ENCODE assay signal across 8 cellular contexts in genomic region chr1:150764617-150765090, GRCh38. TPM values are rescaled to one million over a fixed set of nuclear protein-coding genes. Genes with fewer than 3 reads are reported as not detected.
DNase-seq lines count a peak whose midpoint lies in the region; ATAC-seq and TF ChIP-seq lines count a peak whose summit lies in the region.

No MANE protein-coding gene starts in this region.

- no peaks in the 10 kb centered on the region for H3K9me2 ChIP-seq in OCI-LY1 (ENCODE audit: low read depth, low read length)

- TF ChIP-seq CTCF in OCI-LY1 (IDR thresholded peaks at IDR 0.05; ENCODE audit: low read length) (no peak), endothelial cell (IDR thresholded peaks at IDR 0.05; ENCODE audit: unreplicated experiment) (no peak)

- H2AFZ ChIP-seq in OCI-LY1 (ENCODE audit: low read length), result no peak overlapping the region

- H3K4me3 ChIP-seq in OCI-LY1 (ENCODE audit: low read depth, low read length, poor library complexity, severe bottlenecking), result peak overlapping the region; percentile 82

- H3K27me3 ChIP-seq in OCI-LY1 (ENCODE audit: insufficient read depth, low read length), result no peaks in the 10 kb centered on the region

- H3K79me2 ChIP-seq in OCI-LY1 (ENCODE audit: insufficient read depth, low read length), result peaks cover 20% of the 10 kb centered on the region

- H3K27me3 Mint-ChIP-seq in endothelial cell (ENCODE audit: unreplicated experiment), result no peaks in the 10 kb centered on the region

- H3K9ac ChIP-seq in OCI-LY1 (ENCODE audit: low read length), result peak overlapping the region; percentile 87

- H3K36me3 ChIP-seq in OCI-LY1 (ENCODE audit: insufficient read depth, low read length), result peaks cover 35% of the 10 kb centered on the region

- H4K20me1 ChIP-seq in OCI-LY1 (ENCODE audit: insufficient read depth, low read length), result no peaks in the 10 kb centered on the region

- DNase-seq in GM04503 (ENCODE audit: low read depth), result peak; percentile 37
- DNase-seq in endothelial cell (ENCODE audit: low spot score), result no peak
- peak; percentile 90 for DNase-seq in renal cortical epithelial cell (ENCODE audit: low read depth)
- DNase-seq in C1 segment of cervical spinal cord (lab: John Stamatoyannopoulos, UW), result no peak

- H3F3A ChIP-seq in OCI-LY1 (ENCODE audit: insufficient read depth, low read length), result no peaks in the 10 kb centered on the region

- H3K36me3 Mint-ChIP-seq in endothelial cell (ENCODE audit: low read depth, unreplicated experiment), result no peaks in the 10 kb centered on the region

- H3K4me1 Mint-ChIP-seq in endothelial cell (ENCODE audit: unreplicated experiment), result peaks cover 3% of the 10 kb centered on the region

- H3K4me1 ChIP-seq in OCI-LY1 (ENCODE audit: insufficient read depth, low read length, severe bottlenecking), result peaks cover 29% of the 10 kb centered on the region

- ATAC-seq in GM18868 (IDR thresholded peaks at IDR 0.05; ENCODE audit: unreplicated experiment), result no peak
- no peak for ATAC-seq in GM19324 (IDR thresholded peaks at IDR 0.05; ENCODE audit: low FRiP score, unreplicated experiment)
- ATAC-seq in GM19328 (IDR thresholded peaks at IDR 0.05; ENCODE audit: unreplicated experiment), result no peak

- no peaks in the 10 kb centered on the region for H3K9me3 ChIP-seq in OCI-LY1 (ENCODE audit: low read length)

- H3K27ac ChIP-seq in OCI-LY1 (ENCODE audit: low read depth, low read length, poor library complexity, severe bottlenecking), result peak overlapping the region; percentile 85

- no peak overlapping the region for H3K4me3 Mint-ChIP-seq in endothelial cell (ENCODE audit: unreplicated experiment)

- peak overlapping the region; percentile 12 for H3K27ac Mint-ChIP-seq in endothelial cell (ENCODE audit: unreplicated experiment)

- peak overlapping the region; percentile 88 for H3K4me2 ChIP-seq in OCI-LY1 (ENCODE audit: low read length)

- H3K9me3 Mint-ChIP-seq in endothelial cell (ENCODE audit: unreplicated experiment), result no peaks in the 10 kb centered on the region

RNA-seq across cellular contexts. Expression of gene CTSS, which starts 0.9 kb away (rescaled TPM):
- 0.33 TPM for total RNA-seq in endothelial cell (ENCODE audit: unreplicated experiment)
- total RNA-seq in renal cortical epithelial cell, result 39.5 and 77.3 TPM in 2 replicates

RNA-seq across cellular contexts. Expression of gene CTSK, which starts 43.4 kb away (rescaled TPM):
- 110 TPM for total RNA-seq in endothelial cell (ENCODE audit: unreplicated experiment)
- 0.52 and 1.7 TPM in 2 replicates for total RNA-seq in renal cortical epithelial cell

RNA-seq across cellular contexts. Expression of gene HORMAD1, which starts 44.0 kb away (rescaled TPM):
- total RNA-seq in endothelial cell (ENCODE audit: unreplicated experiment) (not detected), renal cortical epithelial cell (not detected in 2 replicates)

Comparison
In these comparisons a context has a peak if more than half of its experiments do, and no peak if none do; other contexts are left out.
1. DNase-seq: peak in GM04503 (single experiment) and renal cortical epithelial cell (single experiment); none in endothelial cell (single experiment) and C1 segment of cervical spinal cord (0 of 14).
2. RNA of gene CTSS, which starts 0.9 kb away (total RNA-seq): 39.5 to 77.3 TPM in renal cortical epithelial cell; 0.33 TPM in endothelial cell (single experiment); every median in the first group is over 10 times any median in the second.
3. RNA of gene CTSK, which starts 43.4 kb away (total RNA-seq): 110 TPM in endothelial cell (single experiment); 0.52 to 1.7 TPM in renal cortical epithelial cell; every median in the first group is over 10 times any median in the second.